32 cellular contexts compared by ENCODE assay signal in the genomic region with DNA sequence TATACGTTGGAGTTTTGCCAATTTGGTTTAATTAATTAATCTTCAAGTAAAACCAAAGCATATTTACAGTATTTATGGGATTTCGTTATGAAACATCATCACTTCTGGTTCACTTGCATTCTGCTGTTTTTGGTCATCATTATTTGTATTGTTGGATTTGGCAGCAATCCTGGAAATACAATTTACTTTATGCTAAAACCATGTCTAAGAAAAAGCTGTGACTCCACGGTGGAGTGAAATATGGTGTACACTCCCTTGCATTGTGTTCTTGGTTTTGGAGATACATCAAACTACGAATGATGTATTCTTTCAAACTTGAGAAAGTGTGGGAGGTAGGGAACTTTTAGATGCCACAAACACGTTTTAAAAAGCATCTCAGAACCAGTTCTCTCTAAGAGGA.
A peak's percentile ranks its signal among the peaks of the same experiment; 100 is the strongest.
DNase-seq lines count a peak whose midpoint lies in the region; ATAC-seq and TF ChIP-seq lines count a peak whose summit lies in the region.
"Had no signal": no experiment of that assay in that cellular context is flagged by ENCODE, and none has a peak within 500 bp of the region (broad histone marks: within the 10 kb centered on the region; RNA-seq: fewer than 3 reads in every experiment).

No MANE protein-coding gene starts in this region.

- H3K56ac ChIP-seq in IMR-90 (ENCODE audit: extremely low read depth, insufficient read depth, low read length), result no peak overlapping the region

- no peak overlapping the region for H3K27ac ChIP-seq in IMR-90 (ENCODE audit: insufficient read depth, low read length)
- H3K27ac ChIP-seq in uterus, result peak overlapping the region; percentile 20 to 79
- H3K27ac ChIP-seq: esophagus squamous epithelium, pancreas, SK-N-MC had no signal

- H3K9me3 ChIP-seq in IMR-90 (ENCODE audit: control insufficient read depth, insufficient read depth, low read length) (no peaks in the 10 kb centered on the region), uterus (no peaks in the 10 kb centered on the region)
- H3K9me3 ChIP-seq: esophagus squamous epithelium, pancreas had no signal

- H2AK9ac ChIP-seq in IMR-90 (replicated peaks; ENCODE audit: low read depth, low read length, poor library complexity), result no peak overlapping the region

- H3K4ac ChIP-seq in IMR-90 (ENCODE audit: low read depth, low read length), result no peak overlapping the region

- no peaks in the 10 kb centered on the region for H3K36me3 ChIP-seq in IMR-90 (ENCODE audit: control insufficient read depth, insufficient read depth, low read length)
- no peaks in the 10 kb centered on the region for H3K36me3 ChIP-seq in uterus
- H3K36me3 ChIP-seq: esophagus squamous epithelium, pancreas had no signal

- H3K4me2 ChIP-seq in IMR-90 (ENCODE audit: low read depth, low read length), result no peak overlapping the region

- no peak overlapping the region for H3K9ac ChIP-seq in IMR-90 (ENCODE audit: low read depth, low read length)

- H3K27me3 ChIP-seq in IMR-90 (ENCODE audit: control insufficient read depth, insufficient read depth, low read length) (no peaks in the 10 kb centered on the region), uterus (no peaks in the 10 kb centered on the region)
- H3K27me3 ChIP-seq: pancreas had no signal

- H3K9me3 Mint-ChIP-seq in activated CD8-positive, alpha-beta T cell treated with anti-CD3 and anti-CD28 coated beads, Interleukin-2, amount 10 ng/mL, durations not matched to agents 7 days and 5 days (ENCODE audit: insufficient read depth), result no peaks in the 10 kb centered on the region
- H3K9me3 Mint-ChIP-seq: activated CD4-positive, alpha-beta T cell treated with anti-CD3 and anti-CD28 coated beads, Interleukin-2, amount 10 ng/mL, durations not matched to agents 7 days and 5 days; dendritic cell treated with granulocyte-macrophage colony-stimulating factor and Interleukin-4, amounts not matched to agents 40 ng/mL and 50 ng/mL, for 4 days; immature natural killer cell; memory B cell; neural crest cell; stimulated activated naive B cell treated with anti-CD40 and anti-IgM and Interleukin-4, amounts not matched to agents 10 μg/mL and 1 μg/mL and 100 μg/mL, for 72 hours; type B pancreatic cell had no signal

- H3K4me3 ChIP-seq in IMR-90 (ENCODE audit: insufficient read depth, low read depth, low read length) (no peak overlapping the region), cardiac fibroblast (replicated peaks in 1 of 2; ENCODE audit: low read depth in 2 of 2, low read length in 2 of 2) (no peak overlapping the region), fibroblast of the aortic adventitia (ENCODE audit: low read depth, low read length) (no peak overlapping the region), uterus (no peak overlapping the region)
- H3K4me3 ChIP-seq: esophagus squamous epithelium, pancreas, SK-N-MC had no signal

- no TSS peak for BruUV-seq in IMR-90 (replicated peaks; lab: Mats Ljungman, UMichigan)

- H2BK120ac ChIP-seq in IMR-90 (ENCODE audit: low read depth, low read length), result no peak overlapping the region

- CTCF ChIA-PET in IMR-90 (lab: Yijun Ruan, JAX), result no interaction called here
- CTCF ChIA-PET in activated CD8-positive, alpha-beta T cell treated with anti-CD3 and anti-CD28 coated beads, Interleukin-2, amount 10 ng/mL, durations not matched to agents 7 days and 5 days (lab: Charles Lee), result interaction anchor here (1.4 kb wide), 1 partner anchor 13 kb away, joined by 4 read pairs; no protein-coding TSS in a partner anchor

- H2BK5ac ChIP-seq in IMR-90 (ENCODE audit: low read depth, low read length, poor library complexity, severe bottlenecking), result no peak overlapping the region

- H4K20me1 ChIP-seq in IMR-90 (ENCODE audit: insufficient read depth, low read length), result no peaks in the 10 kb centered on the region

- TF ChIP-seq CTCF in IMR-90 (conservative IDR thresholded peaks at IDR 0.05; ENCODE audit: low read depth, low read length), result no peak
- TF ChIP-seq CTCF in cardiac fibroblast (IDR thresholded peaks at IDR 0.05; ENCODE audit: low read depth, low read length), result no peak
- TF ChIP-seq CTCF in fibroblast of the aortic adventitia (IDR thresholded peaks at IDR 0.05; ENCODE audit: insufficient read depth, low read length), result no peak
- no peak for TF ChIP-seq CTCF in uterus (IDR thresholded peaks at IDR 0.05)

- dilution Hi-C loops in IMR-90 (cut with HindIII; ENCODE audit: low sequenced_read_pairs, unreplicated experiment), result no loop called here

- DNase-seq in IMR-90 (peak; percentile 83), cardiac fibroblast (ENCODE audit: low read depth in 2 of 2) (peak; percentile 57 to 87), fibroblast of the aortic adventitia (ENCODE audit: low read depth) (peak; percentile 91), uterus (no peak)
- no peak for DNase-seq in activated CD4-positive, CD25-positive, alpha-beta regulatory T cell (lab: John Stamatoyannopoulos, UW)
- DNase-seq in activated CD8-positive, alpha-beta T cell treated with anti-CD3 and anti-CD28 coated beads, Interleukin-2, amount 10 ng/mL, durations not matched to agents 7 days and 5 days, result no peak
- DNase-seq in activated effector memory CD4-positive, alpha-beta T cell treated with anti-CD3 and anti-CD28 coated beads, Interleukin-2, amount 50 U/mL, for 16 hours, result no peak
- DNase-seq: activated CD4-positive, alpha-beta T cell treated with anti-CD3 and anti-CD28 coated beads, Interleukin-2, amount 10 ng/mL, durations not matched to agents 7 days and 5 days; activated naive CD4-positive, alpha-beta T cell treated with anti-CD3 and anti-CD28 coated beads for 36 hours; activated T-cell treated with anti-CD3 and anti-CD28 coated beads, Interleukin-2, amount 50 U/mL, for 48 hours; C1 segment of cervical spinal cord; central memory CD4-positive, alpha-beta T cell; COR-L47; DMS53; esophagus squamous epithelium; GDM1; GOT3; immature natural killer cell; NCI-H1092; NCI-H187; NCI-H2171 treated with DMSO at 0.1 percent for 48 hours; NCI-H524 treated with DMSO at 0.1 percent for 48 hours; pancreas; small intestine; stimulated activated naive B cell treated with anti-CD40 and anti-IgM and Interleukin-4, amounts not matched to agents 10 μg/mL and 1 μg/mL and 100 μg/mL, for 72 hours had no signal

- H3K14ac ChIP-seq in IMR-90 (replicated peaks; ENCODE audit: low read depth, low read length), result no peak overlapping the region

- TF ChIP-seq POLR2A in IMR-90 (IDR thresholded peaks at IDR 0.05; ENCODE audit: low read depth, low read length) (no peak), uterus (IDR thresholded peaks at IDR 0.05) (no peak)

- no peak overlapping the region for H2AFZ ChIP-seq in IMR-90 (replicated peaks; ENCODE audit: low read length, poor library complexity)

- no peaks in the 10 kb centered on the region for H3K27me3 Mint-ChIP-seq in activated CD8-positive, alpha-beta T cell treated with anti-CD3 and anti-CD28 coated beads, Interleukin-2, amount 10 ng/mL, durations not matched to agents 7 days and 5 days (ENCODE audit: low read depth)
- H3K27me3 Mint-ChIP-seq: activated CD4-positive, alpha-beta T cell treated with anti-CD3 and anti-CD28 coated beads, Interleukin-2, amount 10 ng/mL, durations not matched to agents 7 days and 5 days; dendritic cell treated with granulocyte-macrophage colony-stimulating factor and Interleukin-4, amounts not matched to agents 40 ng/mL and 50 ng/mL, for 4 days; memory B cell; stimulated activated naive B cell treated with anti-CD40 and anti-IgM and Interleukin-4, amounts not matched to agents 10 μg/mL and 1 μg/mL and 100 μg/mL, for 72 hours; type B pancreatic cell had no signal

- WGBS in IMR-90 (ENCODE audit: extremely low coverage in 2 of 2, insufficient read length in 1 of 2), 2 experiments, result no CpG with 5 or more reads among the region's 5 CpGs

- H4K5ac ChIP-seq in IMR-90 (ENCODE audit: low read depth, low read length), result no peak overlapping the region

- intact Hi-C loops in IMR-90 (cut with micrococcal nuclease) (loop anchor here (5.0 to 10.0 kb wide), 3 partner anchors 64 to 124 kb away; no protein-coding TSS in a partner anchor), uterus (cut with DNase I; ENCODE audit: low total_unique reads) (no loop called here)

- H3K4me1 Mint-ChIP-seq in activated CD8-positive, alpha-beta T cell treated with anti-CD3 and anti-CD28 coated beads, Interleukin-2, amount 10 ng/mL, durations not matched to agents 7 days and 5 days (ENCODE audit: low read depth), result no peaks in the 10 kb centered on the region
- H3K4me1 Mint-ChIP-seq: activated CD4-positive, alpha-beta T cell treated with anti-CD3 and anti-CD28 coated beads, Interleukin-2, amount 10 ng/mL, durations not matched to agents 7 days and 5 days; immature natural killer cell; memory B cell; neural crest cell; stimulated activated naive B cell treated with anti-CD40 and anti-IgM and Interleukin-4, amounts not matched to agents 10 μg/mL and 1 μg/mL and 100 μg/mL, for 72 hours; WTC11 had no signal

- H4K91ac ChIP-seq in IMR-90 (ENCODE audit: insufficient read depth, low read depth, low read length), result no peak overlapping the region

- ATAC-seq in IMR-90 (ENCODE audit: low read depth), result peak; percentile 8; the same call in 1 of the 2 replicates
- no peak for ATAC-seq in activated CD8-positive, alpha-beta T cell treated with anti-CD3 and anti-CD28 coated beads, Interleukin-2, amount 10 ng/mL, durations not matched to agents 7 days and 5 days
- ATAC-seq: left lobe of liver; pancreas; stimulated activated naive B cell treated with anti-CD40 and anti-IgM and Interleukin-4, amounts not matched to agents 10 μg/mL and 1 μg/mL and 100 μg/mL, for 72 hours; WTC11 had no signal

- POLR2A ChIA-PET in IMR-90 (lab: Charles Lee; ENCODE audit: unreplicated experiment), result no interaction called here
- POLR2A ChIA-PET in activated CD8-positive, alpha-beta T cell treated with anti-CD3 and anti-CD28 coated beads, Interleukin-2, amount 10 ng/mL, durations not matched to agents 7 days and 5 days (lab: Charles Lee), result no interaction called here

- no peak overlapping the region for H4K8ac ChIP-seq in IMR-90 (ENCODE audit: low read depth in 2 of 2, low read length in 2 of 2)

- in situ Hi-C loops in IMR-90 (cut with MboI; ENCODE audit: low sequenced_read_pairs), result no loop called here

- H2BK15ac ChIP-seq in IMR-90 (ENCODE audit: low read depth, low read length), result no peak overlapping the region

- no peaks in the 10 kb centered on the region for H3K36me3 Mint-ChIP-seq in activated CD8-positive, alpha-beta T cell treated with anti-CD3 and anti-CD28 coated beads, Interleukin-2, amount 10 ng/mL, durations not matched to agents 7 days and 5 days (ENCODE audit: low read depth)
- H3K36me3 Mint-ChIP-seq: immature natural killer cell; memory B cell; stimulated activated naive B cell treated with anti-CD40 and anti-IgM and Interleukin-4, amounts not matched to agents 10 μg/mL and 1 μg/mL and 100 μg/mL, for 72 hours; type B pancreatic cell; WTC11 had no signal

- no peak overlapping the region for H2BK20ac ChIP-seq in IMR-90 (ENCODE audit: low read depth, low read length)

- H3K23ac ChIP-seq in IMR-90 (ENCODE audit: low read depth, low read length), result no peak overlapping the region

- H3K4me3 Mint-ChIP-seq in activated CD8-positive, alpha-beta T cell treated with anti-CD3 and anti-CD28 coated beads, Interleukin-2, amount 10 ng/mL, durations not matched to agents 7 days and 5 days, result no peak overlapping the region
- H3K4me3 Mint-ChIP-seq: activated CD4-positive, alpha-beta T cell treated with anti-CD3 and anti-CD28 coated beads, Interleukin-2, amount 10 ng/mL, durations not matched to agents 7 days and 5 days; activated naive CD4-positive, alpha-beta T cell treated with anti-CD3 and anti-CD28 coated beads for 36 hours; dendritic cell treated with granulocyte-macrophage colony-stimulating factor and Interleukin-4, amounts not matched to agents 40 ng/mL and 50 ng/mL, for 4 days; immature natural killer cell; memory B cell; neural crest cell; stimulated activated naive B cell treated with anti-CD40 and anti-IgM and Interleukin-4, amounts not matched to agents 10 μg/mL and 1 μg/mL and 100 μg/mL, for 72 hours; type B pancreatic cell; WTC11 had no signal

- peaks cover 12% of the 10 kb centered on the region for H3K4me1 ChIP-seq in IMR-90 (ENCODE audit: control insufficient read depth, insufficient read depth, low read length)
- H3K4me1 ChIP-seq in uterus, result no peaks in the 10 kb centered on the region
- H3K4me1 ChIP-seq: esophagus squamous epithelium, pancreas had no signal

- H3K9me1 ChIP-seq in IMR-90 (ENCODE audit: insufficient read depth, low read length), result peaks cover 8% of the 10 kb centered on the region; the same call in 1 of the 2 replicates

- H3K79me1 ChIP-seq in IMR-90 (ENCODE audit: low read depth in 1 of 2, low read length in 2 of 2), result no peaks in the 10 kb centered on the region

- no peak for TF ChIP-seq RAD21 in IMR-90 (IDR thresholded peaks at IDR 0.05; ENCODE audit: low read length)

- no peak overlapping the region for H2AK5ac ChIP-seq in IMR-90 (ENCODE audit: low read depth, low read length)

- H3K18ac ChIP-seq in IMR-90 (ENCODE audit: low read depth, low read length), result no peak overlapping the region

- H3K27ac Mint-ChIP-seq in activated CD8-positive, alpha-beta T cell treated with anti-CD3 and anti-CD28 coated beads, Interleukin-2, amount 10 ng/mL, durations not matched to agents 7 days and 5 days, result no peak overlapping the region
- H3K27ac Mint-ChIP-seq: activated CD4-positive, alpha-beta T cell treated with anti-CD3 and anti-CD28 coated beads, Interleukin-2, amount 10 ng/mL, durations not matched to agents 7 days and 5 days; activated naive CD4-positive, alpha-beta T cell treated with anti-CD3 and anti-CD28 coated beads for 36 hours; dendritic cell treated with granulocyte-macrophage colony-stimulating factor and Interleukin-4, amounts not matched to agents 40 ng/mL and 50 ng/mL, for 4 days; immature natural killer cell; memory B cell; stimulated activated naive B cell treated with anti-CD40 and anti-IgM and Interleukin-4, amounts not matched to agents 10 μg/mL and 1 μg/mL and 100 μg/mL, for 72 hours; type B pancreatic cell; WTC11 had no signal

Comparison
In these comparisons a context has a peak if more than half of its experiments do, and no peak if none do; other contexts are left out.
1. DNase-seq: peak in IMR-90 (single experiment), cardiac fibroblast (2 of 2) and fibroblast of the aortic adventitia (single experiment); none in uterus (0 of 2), activated CD4-positive, CD25-positive, alpha-beta regulatory T cell (0 of 4), activated CD8-positive, alpha-beta T cell treated with anti-CD3 and anti-CD28 coated beads, Interleukin-2, amount 10 ng/mL, durations not matched to agents 7 days and 5 days (single experiment) and activated effector memory CD4-positive, alpha-beta T cell treated with anti-CD3 and anti-CD28 coated beads, Interleukin-2, amount 50 U/mL, for 16 hours (single experiment).